ENCODE assay signal across 10 cellular contexts in genomic region chr16:87984180-87984579, GRCh38. TPM values are rescaled to one million over a fixed set of nuclear protein-coding genes. Genes with fewer than 3 reads are reported as not detected.
A peak's percentile ranks its signal among the peaks of the same experiment; 100 is the strongest.
DNase-seq lines count a peak whose midpoint lies in the region; ATAC-seq and TF ChIP-seq lines count a peak whose summit lies in the region.
"Not testable (repeated sequence)": the region's sequence is repeated elsewhere in the genome, so short reads cannot be mapped to it uniquely, and the experiment has no call there.
"Had no signal": no experiment of that assay in that cellular context is flagged by ENCODE, and none has a peak within 500 bp of the region (broad histone marks: within the 10 kb centered on the region; RNA-seq: fewer than 3 reads in every experiment).

No MANE protein-coding gene starts in this region.

- H3K9me3 Mint-ChIP-seq in HFFc6; activated CD4-positive, alpha-beta memory T cell treated with anti-CD3 and anti-CD28 coated beads, Interleukin-2, amount 10 ng/mL, durations not matched to agents 7 days and 5 days; activated T-helper 2 cell treated with anti-CD3 and anti-CD28 coated beads, Interferon-gamma antibody, Interleukin-2, Interleukin-4, amounts not matched to agents 10 μg/mL and 5 μg/mL and 100 μg/mL, durations not matched to agents 14 hours and 24 hours and 36 hours; MCF 10A (ENCODE audit: unreplicated experiment); mesothelial cell of epicardium; type B pancreatic cell: not testable (repeated sequence)

- intact Hi-C loops in activated T-helper 2 cell treated with anti-CD3 and anti-CD28 coated beads, Interferon-gamma antibody, Interleukin-2, Interleukin-4, amounts not matched to agents 10 μg/mL and 5 μg/mL and 100 μg/mL, durations not matched to agents 14 hours and 24 hours and 36 hours (cut with micrococcal nuclease); MCF 10A (cut with micrococcal nuclease): not testable (repeated sequence)

- BruUV-seq in MCF 10A (replicated peaks; lab: Mats Ljungman, UMichigan): TSS peak; percentile 14

- not testable (repeated sequence) for H3K9me3 ChIP-seq in T-helper 17 cell (ENCODE audit: control insufficient read depth, low read length, poor library complexity, severe bottlenecking)

- peaks cover 28% of the 10 kb centered on the region for H3K4me1 Mint-ChIP-seq in HFFc6 (ENCODE audit: low read depth)
- peaks cover 19% of the 10 kb centered on the region for H3K4me1 Mint-ChIP-seq in T-helper 17 cell
- H3K4me1 Mint-ChIP-seq in activated CD4-positive, alpha-beta memory T cell treated with anti-CD3 and anti-CD28 coated beads, Interleukin-2, amount 10 ng/mL, durations not matched to agents 7 days and 5 days: peaks cover 39% of the 10 kb centered on the region
- H3K4me1 Mint-ChIP-seq in activated T-helper 2 cell treated with anti-CD3 and anti-CD28 coated beads, Interferon-gamma antibody, Interleukin-2, Interleukin-4, amounts not matched to agents 10 μg/mL and 5 μg/mL and 100 μg/mL, durations not matched to agents 14 hours and 24 hours and 36 hours (ENCODE audit: low read depth): peaks cover 62% of the 10 kb centered on the region
- not testable (repeated sequence) for H3K4me1 Mint-ChIP-seq in MCF 10A (ENCODE audit: insufficient read depth, unreplicated experiment); mesothelial cell of epicardium; type B pancreatic cell (ENCODE audit: unreplicated experiment)

- not testable (repeated sequence) for DNase-seq in HFFc6; T-helper 17 cell; activated CD4-positive, alpha-beta memory T cell treated with anti-CD3 and anti-CD28 coated beads, Interleukin-2, amount 10 ng/mL, durations not matched to agents 7 days and 5 days; activated T-helper 2 cell treated with anti-CD3 and anti-CD28 coated beads, Interferon-gamma antibody, Interleukin-2, Interleukin-4, amounts not matched to agents 10 μg/mL and 5 μg/mL and 100 μg/mL, durations not matched to agents 14 hours and 24 hours and 36 hours (ENCODE audit: low spot score); MCF 10A (ENCODE audit: unreplicated experiment); mesothelial cell of epicardium (ENCODE audit: low spot score in 2 of 2, unreplicated experiment in 2 of 2); type B pancreatic cell (ENCODE audit: extremely low spot score, unreplicated experiment)
- DNase-seq in stimulated activated CD4-positive, alpha-beta T cell treated with anti-CD3 and anti-CD28 coated beads, Interleukin-15, amount 100 ng/mL, for 24 hours: peak; percentile 47

- not testable (repeated sequence) for ATAC-seq in T-helper 17 cell

- POLR2A ChIA-PET in activated CD4-positive, alpha-beta memory T cell treated with anti-CD3 and anti-CD28 coated beads, Interleukin-2, amount 10 ng/mL, durations not matched to agents 7 days and 5 days (lab: Charles Lee): interaction anchor here (1.2 to 1.5 kb wide), 2 partner anchors 21 to 28 kb away, joined by 3 read pairs; no protein-coding TSS in a partner anchor
- POLR2A ChIA-PET in MCF 10A (lab: Yijun Ruan, JAX): not testable (repeated sequence)

- not testable (repeated sequence) for TF ChIP-seq CTCF in HFFc6 (IDR thresholded peaks at IDR 0.05); MCF 10A (IDR thresholded peaks at IDR 0.05; ENCODE audit: unreplicated experiment); mesothelial cell of epicardium (IDR thresholded peaks at IDR 0.05; ENCODE audit: unreplicated experiment); type B pancreatic cell (conservative IDR thresholded peaks at IDR 0.05)

- CTCF ChIA-PET in activated CD4-positive, alpha-beta memory T cell treated with anti-CD3 and anti-CD28 coated beads, Interleukin-2, amount 10 ng/mL, durations not matched to agents 7 days and 5 days (lab: Charles Lee): interaction anchor here (1.8 kb wide), 1 partner anchor 23 kb away, joined by 4 read pairs; no protein-coding TSS in a partner anchor
- CTCF ChIA-PET in MCF 10A (lab: Yijun Ruan, JAX): interaction anchor here (0.7 kb wide), 1 partner anchor 79 kb away, joined by 3 read pairs; no protein-coding TSS in a partner anchor

- H3K27ac Mint-ChIP-seq in HFFc6 (peak overlapping the region; percentile 61), T-helper 17 cell (peak overlapping the region; percentile 56), mesothelial cell of epicardium (peak overlapping the region; percentile 17), type B pancreatic cell (peak overlapping the region; percentile 14)
- peak overlapping the region; percentile 16 for H3K27ac Mint-ChIP-seq in activated CD4-positive, alpha-beta memory T cell treated with anti-CD3 and anti-CD28 coated beads, Interleukin-2, amount 10 ng/mL, durations not matched to agents 7 days and 5 days
- H3K27ac Mint-ChIP-seq in activated T-helper 2 cell treated with anti-CD3 and anti-CD28 coated beads, Interferon-gamma antibody, Interleukin-2, Interleukin-4, amounts not matched to agents 10 μg/mL and 5 μg/mL and 100 μg/mL, durations not matched to agents 14 hours and 24 hours and 36 hours: peak overlapping the region; percentile 76
- not testable (repeated sequence) for H3K27ac Mint-ChIP-seq in MCF 10A (ENCODE audit: low read depth, unreplicated experiment)

- not testable (repeated sequence) for H3K4me3 Mint-ChIP-seq in HFFc6; T-helper 17 cell; activated CD4-positive, alpha-beta memory T cell treated with anti-CD3 and anti-CD28 coated beads, Interleukin-2, amount 10 ng/mL, durations not matched to agents 7 days and 5 days; activated T-helper 2 cell treated with anti-CD3 and anti-CD28 coated beads, Interferon-gamma antibody, Interleukin-2, Interleukin-4, amounts not matched to agents 10 μg/mL and 5 μg/mL and 100 μg/mL, durations not matched to agents 14 hours and 24 hours and 36 hours (ENCODE audit: low read depth); MCF 10A (ENCODE audit: unreplicated experiment); mesothelial cell of epicardium; type B pancreatic cell

- not testable (repeated sequence) for H3K36me3 Mint-ChIP-seq in HFFc6 (ENCODE audit: low read depth); T-helper 17 cell (ENCODE audit: low read depth)
- H3K36me3 Mint-ChIP-seq in activated CD4-positive, alpha-beta memory T cell treated with anti-CD3 and anti-CD28 coated beads, Interleukin-2, amount 10 ng/mL, durations not matched to agents 7 days and 5 days (ENCODE audit: low read depth): peaks cover 53% of the 10 kb centered on the region
- H3K36me3 Mint-ChIP-seq in activated T-helper 2 cell treated with anti-CD3 and anti-CD28 coated beads, Interferon-gamma antibody, Interleukin-2, Interleukin-4, amounts not matched to agents 10 μg/mL and 5 μg/mL and 100 μg/mL, durations not matched to agents 14 hours and 24 hours and 36 hours (ENCODE audit: low read depth): peaks cover 69% of the 10 kb centered on the region
- H3K36me3 Mint-ChIP-seq in MCF 10A (ENCODE audit: insufficient read depth, unreplicated experiment) (peaks cover 41% of the 10 kb centered on the region), mesothelial cell of epicardium (peaks cover 21% of the 10 kb centered on the region), type B pancreatic cell (peaks cover 15% of the 10 kb centered on the region)

- H3K27me3 Mint-ChIP-seq in HFFc6 (ENCODE audit: insufficient read depth); T-helper 17 cell; activated CD4-positive, alpha-beta memory T cell treated with anti-CD3 and anti-CD28 coated beads, Interleukin-2, amount 10 ng/mL, durations not matched to agents 7 days and 5 days; activated T-helper 2 cell treated with anti-CD3 and anti-CD28 coated beads, Interferon-gamma antibody, Interleukin-2, Interleukin-4, amounts not matched to agents 10 μg/mL and 5 μg/mL and 100 μg/mL, durations not matched to agents 14 hours and 24 hours and 36 hours (ENCODE audit: low read depth); MCF 10A (ENCODE audit: insufficient read depth, unreplicated experiment); mesothelial cell of epicardium (ENCODE audit: low read depth); type B pancreatic cell: not testable (repeated sequence)

RNA-seq across cellular contexts. Expression of gene BANP, which starts 32.9 kb away (rescaled TPM):
- total RNA-seq in HFFc6 (2021; fragmentation: NEBNext Ultra II Directional; extraction: Animal tissue kit (Norgen Biotek cat#: 25700)): 10 to 100 TPM; 15.6 to 19.0 (median 16.2) TPM
- total RNA-seq in T-helper 17 cell: 10 to 100 TPM; 46.9 to 47.9 TPM
- 10 to 100 TPM; 33.6 to 38.9 TPM for total RNA-seq in activated CD4-positive, alpha-beta memory T cell treated with anti-CD3 and anti-CD28 coated beads, Interleukin-2, amount 10 ng/mL, durations not matched to agents 7 days and 5 days
- total RNA-seq in activated T-helper 2 cell treated with anti-CD3 and anti-CD28 coated beads, Interferon-gamma antibody, Interleukin-2, Interleukin-4, amounts not matched to agents 10 μg/mL and 5 μg/mL and 100 μg/mL, durations not matched to agents 14 hours and 24 hours and 36 hours: 39.7 and 40.8 TPM in 2 replicates
- 38.2 and 41.5 TPM in 2 replicates for total RNA-seq in MCF 10A (2022)
- 41.2 to 44.9 TPM (median 43.6 TPM) in 3 replicates for total RNA-seq in mesothelial cell of epicardium
- total RNA-seq in type B pancreatic cell (ENCODE audit: low replicate concordance): 28.3 and 36.9 TPM in 2 replicates

RNA-seq across cellular contexts. Expression of gene CA5A, which starts 47.9 kb away (rescaled TPM):
- not detected for total RNA-seq in HFFc6 (2021; fragmentation: NEBNext Ultra II Directional; extraction: Animal tissue kit (Norgen Biotek cat#: 25700))
- not detected for total RNA-seq in T-helper 17 cell
- total RNA-seq in activated CD4-positive, alpha-beta memory T cell treated with anti-CD3 and anti-CD28 coated beads, Interleukin-2, amount 10 ng/mL, durations not matched to agents 7 days and 5 days: not detected
- total RNA-seq in activated T-helper 2 cell treated with anti-CD3 and anti-CD28 coated beads, Interferon-gamma antibody, Interleukin-2, Interleukin-4, amounts not matched to agents 10 μg/mL and 5 μg/mL and 100 μg/mL, durations not matched to agents 14 hours and 24 hours and 36 hours: not detected in 2 replicates
- not detected in 2 replicates for total RNA-seq in MCF 10A (2022)
- total RNA-seq in mesothelial cell of epicardium: not detected in 3 replicates
- 0.70 TPM in 1 of 2 replicates, not detected in the other for total RNA-seq in type B pancreatic cell (ENCODE audit: low replicate concordance)
- total RNA-seq: CD4-positive, alpha-beta T cell; OCI-LY7 had no signal
